Comparison of ENCODE assay signal across 11 cellular contexts in the genomic region with DNA sequence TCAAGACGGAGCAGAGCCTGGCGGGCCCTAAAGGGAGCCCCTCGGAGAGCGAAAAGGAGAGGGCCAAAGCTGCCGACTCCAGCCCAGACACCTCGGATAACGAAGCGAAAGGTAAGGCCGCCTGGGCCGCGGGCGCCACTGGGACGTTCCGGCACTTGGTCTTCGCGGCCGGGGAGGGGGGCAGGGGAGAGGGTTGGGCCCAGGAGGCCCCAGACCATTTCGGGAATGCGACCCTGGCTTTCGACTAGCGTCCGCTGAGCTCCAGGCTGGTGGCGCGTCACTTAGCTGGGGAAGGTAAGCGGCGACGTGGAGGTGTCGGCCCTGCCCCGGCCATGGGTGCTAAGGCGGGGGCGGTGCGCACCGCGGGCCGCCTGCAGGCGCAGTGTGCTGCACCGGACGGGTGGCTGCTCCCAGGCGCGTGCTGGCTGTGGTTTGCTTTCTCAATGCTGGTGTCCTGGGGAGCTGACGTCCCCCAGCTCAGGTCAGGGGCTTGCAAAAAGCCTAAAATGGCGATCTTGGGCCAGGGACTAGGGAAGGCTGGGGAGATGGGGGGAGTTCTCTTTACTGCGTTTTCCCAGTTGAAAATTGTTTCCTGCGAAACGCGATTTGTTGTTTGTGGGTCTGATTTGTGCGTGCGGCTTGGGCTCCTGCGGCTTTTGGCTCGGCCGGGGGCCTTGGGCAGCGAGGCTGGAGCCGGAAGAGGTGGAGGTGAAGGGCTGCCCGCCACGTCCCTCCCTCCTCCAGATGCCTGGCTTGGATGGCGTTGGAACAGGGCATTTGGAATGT. TPM values are rescaled to one million over a fixed set of nuclear protein-coding genes. Genes with fewer than 3 reads are reported as not detected.
DNase-seq lines count a peak whose midpoint lies in the region; ATAC-seq, FAIRE-seq and TF ChIP-seq lines count a peak whose summit lies in the region.
"Had no signal": no experiment of that assay in that cellular context is flagged by ENCODE, and none has a peak within 500 bp of the region (broad histone marks: within the 10 kb centered on the region; RNA-seq: fewer than 3 reads in every experiment).

No MANE protein-coding gene starts in this region.

- TF ChIP-seq CTCF in A549 (IDR thresholded peaks at IDR 0.05) (no peak), lower lobe of right lung (IDR thresholded peaks at IDR 0.05) (no peak)

- peaks cover 23% of the 10 kb centered on the region for H3K36me3 Mint-ChIP-seq in activated T-helper 17 cell treated with anti-CD3 and anti-CD28 coated beads, Interleukin-2, amount 50 U/mL, for 72 hours (ENCODE audit: low read depth)

- no peaks in the 10 kb centered on the region for H3K36me3 ChIP-seq in lower lobe of right lung

- DNase-seq in A549 (ENCODE audit: low read depth in 1 of 2, low spot score in 1 of 2) (no peak), H4 (ENCODE audit: low spot score) (peak; percentile 51), lower lobe of right lung (no peak), NCI-H1105 treated with DMSO at 0.1 percent for 48 hours (lab: John Stamatoyannopoulos, UW) (no peak), superior temporal gyrus (ENCODE audit: extremely low spot score) (no peak), mucosa of gallbladder (ENCODE audit: low spot score) (no peak)
- no peak for DNase-seq in central memory CD4-positive, alpha-beta T cell
- DNase-seq: amniotic stem cell, DMS79 treated with DMSO at 0.1 percent for 48 hours had no signal

- peaks cover 29% of the 10 kb centered on the region for H3K4me1 ChIP-seq in A549
- H3K4me1 ChIP-seq in lower lobe of right lung: peaks cover 23% of the 10 kb centered on the region

- TF ChIP-seq POLR2A in A549 (IDR thresholded peaks at IDR 0.05; ENCODE audit: low read length): no peak

- no peaks in the 10 kb centered on the region for H3K9me3 Mint-ChIP-seq in activated T-helper 17 cell treated with anti-CD3 and anti-CD28 coated beads, Interleukin-2, amount 50 U/mL, for 72 hours

- H3K4me3 Mint-ChIP-seq in activated T-helper 17 cell treated with anti-CD3 and anti-CD28 coated beads, Interleukin-2, amount 50 U/mL, for 72 hours: peak overlapping the region; percentile 39

- CTCF ChIA-PET in A549 (lab: Yijun Ruan, JAX): interaction anchor here (0.6 to 5.8 kb wide), 29 partner anchors 7 to 375 kb away, joined by 3 to 171 read pairs (median 7); a partner anchor contains a TSS

- H3K4me3 ChIP-seq in A549 (no peak overlapping the region), lower lobe of right lung (peak overlapping the region; percentile 16)

- H3K4me1 Mint-ChIP-seq in activated T-helper 17 cell treated with anti-CD3 and anti-CD28 coated beads, Interleukin-2, amount 50 U/mL, for 72 hours: peaks cover 17% of the 10 kb centered on the region

- H3K9me3 ChIP-seq in A549 (no peaks in the 10 kb centered on the region), lower lobe of right lung (no peaks in the 10 kb centered on the region)

- ATAC-seq in A549: no peak
- ATAC-seq in activated T-helper 17 cell treated with anti-CD3 and anti-CD28 coated beads, Interleukin-2, amount 50 U/mL, for 72 hours (replicated peaks): peak; percentile 18
- ATAC-seq in lower lobe of right lung: peak in 1 of 2 donors; percentile 38

- WGBS in A549 (ENCODE audit: missing lambda C conversion rate): 92% methylated on average over 54 of the region's 56 CpGs

- no peak for TF ChIP-seq RAD21 in A549 (conservative IDR thresholded peaks at IDR 0.05 in 1 of 2, IDR thresholded peaks at IDR 0.05 in 1 of 2)

- H3K27ac Mint-ChIP-seq in activated T-helper 17 cell treated with anti-CD3 and anti-CD28 coated beads, Interleukin-2, amount 50 U/mL, for 72 hours: no peak overlapping the region

- H3K27me3 Mint-ChIP-seq in activated T-helper 17 cell treated with anti-CD3 and anti-CD28 coated beads, Interleukin-2, amount 50 U/mL, for 72 hours: peaks cover 84% of the 10 kb centered on the region

- H3K4me2 ChIP-seq in A549: peak overlapping the region; percentile 98; the same call in 1 of the 3 replicates

- intact Hi-C loops in lower lobe of right lung (cut with DNase I): no loop called here

- POLR2A ChIA-PET in A549 (lab: Yijun Ruan, JAX): interaction anchor here (0.6 kb wide), 1 partner anchor 268 kb away, joined by 3 read pairs; no protein-coding TSS in a partner anchor

- TF ChIP-seq EP300 in A549 (IDR thresholded peaks at IDR 0.05): no peak

- peaks cover 100% of the 10 kb centered on the region for H3K27me3 ChIP-seq in lower lobe of right lung (ENCODE audit: low read depth)

- H3K27ac ChIP-seq in A549 (no peak overlapping the region; a peak in 1 of 6 replicates), lower lobe of right lung (no peak overlapping the region)

- no peak for FAIRE-seq in A549 (lab: Jason Lieb, UNC)

TF ChIP-seq in A549, 52 proteins besides CTCF, POLR2A, EP300 and RAD21 (continues in another document):
- TF ChIP-seq RNF2 (IDR thresholded peaks at IDR 0.05; ENCODE audit: borderline replicate concordance, low read depth) (no peak), RARB (CRISPR knock-in tag; IDR thresholded peaks at IDR 0.05) (no peak), SMC3 (IDR thresholded peaks at IDR 0.05) (no peak), ZSCAN20 (CRISPR knock-in tag; IDR thresholded peaks at IDR 0.05) (no peak), ZC3H11A (IDR thresholded peaks at IDR 0.05) (no peak), FOXS1 (CRISPR knock-in tag; IDR thresholded peaks at IDR 0.05) (no peak), CBX8 (IDR thresholded peaks at IDR 0.05) (no peak), MYC (IDR thresholded peaks at IDR 0.05; ENCODE audit: borderline replicate concordance, low read length) (no peak), CBX2 (IDR thresholded peaks at IDR 0.05; ENCODE audit: borderline replicate concordance, low read depth) (no peak), FOSB (CRISPR knock-in tag; IDR thresholded peaks at IDR 0.05) (no peak), NR3C1 (IDR thresholded peaks at IDR 0.05) (no peak)
- TF ChIP-seq, protein P1, sequence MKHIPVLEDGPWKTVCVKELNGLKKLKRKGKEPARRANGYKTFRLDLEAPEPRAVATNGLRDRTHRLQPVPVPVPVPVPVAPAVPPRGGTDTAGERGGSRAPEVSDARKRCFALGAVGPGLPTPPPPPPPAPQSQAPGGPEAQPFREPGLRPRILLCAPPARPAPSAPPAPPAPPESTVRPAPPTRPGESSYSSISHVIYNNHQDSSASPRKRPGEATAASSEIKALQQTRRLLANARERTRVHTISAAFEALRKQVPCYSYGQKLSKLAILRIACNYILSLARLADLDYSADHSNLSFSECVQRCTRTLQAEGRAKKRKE (CRISPR knock-in tag; IDR thresholded peaks at IDR 0.05; ENCODE audit: low read depth): no peak

RNA-seq across cellular contexts. Expression of a gene that starts 1.1 kb away (rescaled TPM):
- 2.5 and 2.9 TPM in 2 replicates for polyA plus RNA-seq in A549 (2011; rRNA removed)
- 2.3 and 2.4 TPM in 2 replicates for polyA plus RNA-seq in A549 (2012; cell fraction: cytosol; rRNA removed)
- 1.7 and 2.0 TPM in 2 replicates for polyA plus RNA-seq in A549 (2012; cell fraction: nucleus; rRNA removed)
- polyA plus RNA-seq in A549 (2017; fragmentation: RNase III; extraction: RNeasy Plus Mini Kit Qiagen cat#74134 plus additional on column Dnase treatment): 2.1 to 4.3 TPM (median 3.2 TPM) in 3 replicates
- 0.54 and 1.4 TPM in 2 replicates for polyA minus RNA-seq in A549 (2011; rRNA and poly(A)+ RNA removed)
- total RNA-seq in H4 (2014; rRNA removed; shearing (Covaris generic)): 2.0 and 8.7 TPM in 2 replicates
- not detected for total RNA-seq in activated T-helper 17 cell treated with anti-CD3 and anti-CD28 coated beads, Interleukin-2, amount 50 U/mL, for 72 hours
- total RNA-seq in lower lobe of right lung: not detected
- total RNA-seq in mucosa of gallbladder: not detected
- total RNA-seq: T-helper 2 cell treated with Interferon-gamma antibody and Interleukin-4, amounts not matched to agents 100 ng/mL and 5 ng/mL, for 36 hours had no signal

RNA-seq across cellular contexts. Expression of a gene that starts 11.3 kb away (rescaled TPM):
- polyA plus RNA-seq in A549 (2011; rRNA removed) (0.34 and 0.67 TPM in 2 replicates), A549 (2017; fragmentation: RNase III; extraction: RNeasy Plus Mini Kit Qiagen cat#74134 plus additional on column Dnase treatment) (0.35 to 0.71 TPM (median 0.71 TPM) in 3 replicates)
- polyA plus RNA-seq in A549 (2012; cell fraction: cytosol; rRNA removed): 0.13 and 0.19 TPM in 2 replicates
- polyA plus RNA-seq in A549 (2012; cell fraction: nucleus; rRNA removed): 0.12 and 0.23 TPM in 2 replicates
- 0.15 and 0.17 TPM in 2 replicates for polyA minus RNA-seq in A549 (2011; rRNA and poly(A)+ RNA removed)
- 1.6 and 2.7 TPM in 2 replicates for total RNA-seq in H4 (2014; rRNA removed; shearing (Covaris generic))
- not detected for total RNA-seq in activated T-helper 17 cell treated with anti-CD3 and anti-CD28 coated beads, Interleukin-2, amount 50 U/mL, for 72 hours
- total RNA-seq in lower lobe of right lung (not detected), mucosa of gallbladder (not detected)
- total RNA-seq: T-helper 2 cell treated with Interferon-gamma antibody and Interleukin-4, amounts not matched to agents 100 ng/mL and 5 ng/mL, for 36 hours had no signal

RNA-seq across cellular contexts. Expression of a gene that starts 13.2 kb away (rescaled TPM):
- 0.58 and 0.73 TPM in 2 replicates for polyA plus RNA-seq in A549 (2011; rRNA removed)
- 0.28 and 0.41 TPM in 2 replicates for polyA plus RNA-seq in A549 (2012; cell fraction: cytosol; rRNA removed)
- 0.40 and 0.78 TPM in 2 replicates for polyA plus RNA-seq in A549 (2012; cell fraction: nucleus; rRNA removed)
- 0.45 to 0.54 TPM (median 0.45 TPM) in 3 replicates for polyA plus RNA-seq in A549 (2017; fragmentation: RNase III; extraction: RNeasy Plus Mini Kit Qiagen cat#74134 plus additional on column Dnase treatment)
- 0.15 and 0.29 TPM in 2 replicates for polyA minus RNA-seq in A549 (2011; rRNA and poly(A)+ RNA removed)
- total RNA-seq in H4 (2014; rRNA removed; shearing (Covaris generic)): 0.21 and 1.1 TPM in 2 replicates
- total RNA-seq in activated T-helper 17 cell treated with anti-CD3 and anti-CD28 coated beads, Interleukin-2, amount 50 U/mL, for 72 hours: not detected
- total RNA-seq in lower lobe of right lung: not detected
- total RNA-seq in mucosa of gallbladder: not detected
- total RNA-seq: T-helper 2 cell treated with Interferon-gamma antibody and Interleukin-4, amounts not matched to agents 100 ng/mL and 5 ng/mL, for 36 hours had no signal

RNA-seq across cellular contexts. Expression of a gene that starts 13.9 kb away (rescaled TPM):
- polyA plus RNA-seq in A549 (2011; rRNA removed) (2.3 and 5.2 TPM in 2 replicates), A549 (2017; fragmentation: RNase III; extraction: RNeasy Plus Mini Kit Qiagen cat#74134 plus additional on column Dnase treatment) (5.7 to 6.6 TPM (median 6.2 TPM) in 3 replicates)
- 5.7 and 8.3 TPM in 2 replicates for polyA plus RNA-seq in A549 (2012; cell fraction: cytosol; rRNA removed)
- polyA plus RNA-seq in A549 (2012; cell fraction: nucleus; rRNA removed): 5.1 and 6.8 TPM in 2 replicates
- 0.29 and 0.88 TPM in 2 replicates for polyA minus RNA-seq in A549 (2011; rRNA and poly(A)+ RNA removed)
- total RNA-seq in H4 (2014; rRNA removed; shearing (Covaris generic)): 2.4 and 5.6 TPM in 2 replicates
- total RNA-seq in activated T-helper 17 cell treated with anti-CD3 and anti-CD28 coated beads, Interleukin-2, amount 50 U/mL, for 72 hours: not detected
- total RNA-seq in lower lobe of right lung (not detected), mucosa of gallbladder (not detected)
- total RNA-seq: T-helper 2 cell treated with Interferon-gamma antibody and Interleukin-4, amounts not matched to agents 100 ng/mL and 5 ng/mL, for 36 hours had no signal

RNA-seq across cellular contexts. Expression of a gene that starts 22.7 kb away (rescaled TPM):
- polyA plus RNA-seq in A549 (2011; rRNA removed): 4.1 and 5.4 TPM in 2 replicates
- polyA plus RNA-seq in A549 (2012; cell fraction: cytosol; rRNA removed): 4.1 and 5.5 TPM in 2 replicates
- 2.0 and 2.4 TPM in 2 replicates for polyA plus RNA-seq in A549 (2012; cell fraction: nucleus; rRNA removed)
- polyA plus RNA-seq in A549 (2017; fragmentation: RNase III; extraction: RNeasy Plus Mini Kit Qiagen cat#74134 plus additional on column Dnase treatment): 5.3 to 5.7 TPM (median 5.4 TPM) in 3 replicates
- polyA minus RNA-seq in A549 (2011; rRNA and poly(A)+ RNA removed): 1.8 and 2.3 TPM in 2 replicates
- 0.45 TPM in 1 of 2 replicates, not detected in the other for total RNA-seq in H4 (2014; rRNA removed; shearing (Covaris generic))
- not detected for total RNA-seq in activated T-helper 17 cell treated with anti-CD3 and anti-CD28 coated beads, Interleukin-2, amount 50 U/mL, for 72 hours
- not detected for total RNA-seq in lower lobe of right lung
- not detected for total RNA-seq in mucosa of gallbladder
- total RNA-seq: T-helper 2 cell treated with Interferon-gamma antibody and Interleukin-4, amounts not matched to agents 100 ng/mL and 5 ng/mL, for 36 hours had no signal
